Comparison of ENCODE assay signal across 1 cellular context in the genomic region with DNA sequence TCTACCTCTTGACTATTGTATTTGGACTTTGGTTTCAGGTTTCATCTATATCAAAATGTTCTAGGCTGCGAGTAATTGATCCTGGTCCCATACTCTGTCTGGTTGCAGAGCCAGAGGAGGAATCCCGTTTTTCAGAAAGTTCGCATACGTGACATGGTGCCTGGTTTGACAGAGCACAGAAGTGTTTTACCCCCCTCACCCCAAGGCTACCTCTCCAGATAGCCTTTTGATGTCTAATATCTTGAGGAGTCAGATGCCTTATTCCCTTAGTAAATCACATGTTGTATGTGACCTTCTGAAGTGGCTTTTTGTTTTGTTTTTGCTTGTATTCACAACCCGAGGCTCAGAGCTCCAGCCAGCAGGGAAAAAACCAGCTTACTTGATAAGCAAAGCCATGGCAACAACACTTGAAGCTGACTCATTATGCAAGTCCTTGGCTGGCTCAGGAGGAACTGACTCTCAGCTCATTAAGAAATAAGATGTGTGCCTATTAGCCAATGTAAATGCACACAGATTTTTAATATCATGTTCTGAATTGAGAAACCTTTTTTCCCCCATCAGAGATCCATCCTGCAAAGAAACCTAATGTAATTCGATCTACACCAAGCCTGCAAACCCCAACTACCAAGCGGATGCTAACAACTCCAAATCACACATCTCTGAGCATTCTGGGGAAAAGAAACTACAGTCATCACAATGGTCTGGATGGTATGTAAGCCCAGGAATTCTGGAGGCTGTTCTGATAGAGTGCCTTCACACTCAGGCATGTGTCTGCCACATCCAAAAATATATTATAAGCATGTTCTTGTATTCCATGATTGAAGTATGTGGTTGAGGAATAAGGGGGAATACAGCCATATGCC.
TF ChIP-seq lines count a peak whose summit lies in the region.

No MANE protein-coding gene starts in this region.

TF ChIP-seq in GM23338, 12 proteins besides CTCF, POLR2A, EP300 and RAD21 (continued from another document):
- TF ChIP-seq, protein P1, sequence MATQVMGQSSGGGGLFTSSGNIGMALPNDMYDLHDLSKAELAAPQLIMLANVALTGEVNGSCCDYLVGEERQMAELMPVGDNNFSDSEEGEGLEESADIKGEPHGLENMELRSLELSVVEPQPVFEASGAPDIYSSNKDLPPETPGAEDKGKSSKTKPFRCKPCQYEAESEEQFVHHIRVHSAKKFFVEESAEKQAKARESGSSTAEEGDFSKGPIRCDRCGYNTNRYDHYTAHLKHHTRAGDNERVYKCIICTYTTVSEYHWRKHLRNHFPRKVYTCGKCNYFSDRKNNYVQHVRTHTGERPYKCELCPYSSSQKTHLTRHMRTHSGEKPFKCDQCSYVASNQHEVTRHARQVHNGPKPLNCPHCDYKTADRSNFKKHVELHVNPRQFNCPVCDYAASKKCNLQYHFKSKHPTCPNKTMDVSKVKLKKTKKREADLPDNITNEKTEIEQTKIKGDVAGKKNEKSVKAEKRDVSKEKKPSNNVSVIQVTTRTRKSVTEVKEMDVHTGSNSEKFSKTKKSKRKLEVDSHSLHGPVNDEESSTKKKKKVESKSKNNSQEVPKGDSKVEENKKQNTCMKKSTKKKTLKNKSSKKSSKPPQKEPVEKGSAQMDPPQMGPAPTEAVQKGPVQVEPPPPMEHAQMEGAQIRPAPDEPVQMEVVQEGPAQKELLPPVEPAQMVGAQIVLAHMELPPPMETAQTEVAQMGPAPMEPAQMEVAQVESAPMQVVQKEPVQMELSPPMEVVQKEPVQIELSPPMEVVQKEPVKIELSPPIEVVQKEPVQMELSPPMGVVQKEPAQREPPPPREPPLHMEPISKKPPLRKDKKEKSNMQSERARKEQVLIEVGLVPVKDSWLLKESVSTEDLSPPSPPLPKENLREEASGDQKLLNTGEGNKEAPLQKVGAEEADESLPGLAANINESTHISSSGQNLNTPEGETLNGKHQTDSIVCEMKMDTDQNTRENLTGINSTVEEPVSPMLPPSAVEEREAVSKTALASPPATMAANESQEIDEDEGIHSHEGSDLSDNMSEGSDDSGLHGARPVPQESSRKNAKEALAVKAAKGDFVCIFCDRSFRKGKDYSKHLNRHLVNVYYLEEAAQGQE (IDR thresholded peaks at IDR 0.05; ENCODE audit: unreplicated experiment): no peak
- TF ChIP-seq, protein P2, sequence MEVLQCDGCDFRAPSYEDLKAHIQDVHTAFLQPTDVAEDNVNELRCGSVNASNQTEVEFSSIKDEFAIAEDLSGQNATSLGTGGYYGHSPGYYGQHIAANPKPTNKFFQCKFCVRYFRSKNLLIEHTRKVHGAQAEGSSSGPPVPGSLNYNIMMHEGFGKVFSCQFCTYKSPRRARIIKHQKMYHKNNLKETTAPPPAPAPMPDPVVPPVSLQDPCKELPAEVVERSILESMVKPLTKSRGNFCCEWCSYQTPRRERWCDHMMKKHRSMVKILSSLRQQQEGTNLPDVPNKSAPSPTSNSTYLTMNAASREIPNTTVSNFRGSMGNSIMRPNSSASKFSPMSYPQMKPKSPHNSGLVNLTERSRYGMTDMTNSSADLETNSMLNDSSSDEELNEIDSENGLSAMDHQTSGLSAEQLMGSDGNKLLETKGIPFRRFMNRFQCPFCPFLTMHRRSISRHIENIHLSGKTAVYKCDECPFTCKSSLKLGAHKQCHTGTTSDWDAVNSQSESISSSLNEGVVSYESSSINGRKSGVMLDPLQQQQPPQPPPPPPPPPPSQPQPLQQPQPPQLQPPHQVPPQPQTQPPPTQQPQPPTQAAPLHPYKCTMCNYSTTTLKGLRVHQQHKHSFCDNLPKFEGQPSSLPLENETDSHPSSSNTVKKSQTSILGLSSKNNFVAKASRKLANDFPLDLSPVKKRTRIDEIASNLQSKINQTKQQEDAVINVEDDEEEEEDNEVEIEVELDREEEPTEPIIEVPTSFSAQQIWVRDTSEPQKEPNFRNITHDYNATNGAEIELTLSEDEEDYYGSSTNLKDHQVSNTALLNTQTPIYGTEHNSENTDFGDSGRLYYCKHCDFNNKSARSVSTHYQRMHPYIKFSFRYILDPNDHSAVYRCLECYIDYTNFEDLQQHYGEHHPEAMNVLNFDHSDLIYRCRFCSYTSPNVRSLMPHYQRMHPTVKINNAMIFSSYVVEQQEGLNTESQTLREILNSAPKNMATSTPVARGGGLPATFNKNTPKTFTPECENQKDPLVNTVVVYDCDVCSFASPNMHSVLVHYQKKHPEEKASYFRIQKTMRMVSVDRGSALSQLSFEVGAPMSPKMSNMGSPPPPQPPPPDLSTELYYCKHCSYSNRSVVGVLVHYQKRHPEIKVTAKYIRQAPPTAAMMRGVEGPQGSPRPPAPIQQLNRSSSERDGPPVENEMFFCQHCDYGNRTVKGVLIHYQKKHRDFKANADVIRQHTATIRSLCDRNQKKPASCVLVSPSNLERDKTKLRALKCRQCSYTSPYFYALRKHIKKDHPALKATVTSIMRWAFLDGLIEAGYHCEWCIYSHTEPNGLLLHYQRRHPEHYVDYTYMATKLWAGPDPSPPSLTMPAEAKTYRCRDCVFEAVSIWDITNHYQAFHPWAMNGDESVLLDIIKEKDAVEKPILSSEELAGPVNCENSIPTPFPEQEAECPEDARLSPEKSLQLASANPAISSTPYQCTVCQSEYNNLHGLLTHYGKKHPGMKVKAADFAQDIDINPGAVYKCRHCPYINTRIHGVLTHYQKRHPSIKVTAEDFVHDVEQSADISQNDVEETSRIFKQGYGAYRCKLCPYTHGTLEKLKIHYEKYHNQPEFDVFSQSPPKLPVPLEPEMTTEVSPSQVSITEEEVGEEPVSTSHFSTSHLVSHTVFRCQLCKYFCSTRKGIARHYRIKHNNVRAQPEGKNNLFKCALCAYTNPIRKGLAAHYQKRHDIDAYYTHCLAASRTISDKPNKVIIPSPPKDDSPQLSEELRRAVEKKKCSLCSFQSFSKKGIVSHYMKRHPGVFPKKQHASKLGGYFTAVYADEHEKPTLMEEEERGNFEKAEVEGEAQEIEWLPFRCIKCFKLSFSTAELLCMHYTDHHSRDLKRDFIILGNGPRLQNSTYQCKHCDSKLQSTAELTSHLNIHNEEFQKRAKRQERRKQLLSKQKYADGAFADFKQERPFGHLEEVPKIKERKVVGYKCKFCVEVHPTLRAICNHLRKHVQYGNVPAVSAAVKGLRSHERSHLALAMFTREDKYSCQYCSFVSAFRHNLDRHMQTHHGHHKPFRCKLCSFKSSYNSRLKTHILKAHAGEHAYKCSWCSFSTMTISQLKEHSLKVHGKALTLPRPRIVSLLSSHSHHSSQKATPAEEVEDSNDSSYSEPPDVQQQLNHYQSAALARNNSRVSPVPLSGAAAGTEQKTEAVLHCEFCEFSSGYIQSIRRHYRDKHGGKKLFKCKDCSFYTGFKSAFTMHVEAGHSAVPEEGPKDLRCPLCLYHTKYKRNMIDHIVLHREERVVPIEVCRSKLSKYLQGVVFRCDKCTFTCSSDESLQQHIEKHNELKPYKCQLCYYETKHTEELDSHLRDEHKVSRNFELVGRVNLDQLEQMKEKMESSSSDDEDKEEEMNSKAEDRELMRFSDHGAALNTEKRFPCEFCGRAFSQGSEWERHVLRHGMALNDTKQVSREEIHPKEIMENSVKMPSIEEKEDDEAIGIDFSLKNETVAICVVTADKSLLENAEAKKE (CRISPR knock-in tag; IDR thresholded peaks at IDR 0.05): no peak
- TF ChIP-seq JUNB (IDR thresholded peaks at IDR 0.05; ENCODE audit: unreplicated experiment) (no peak), CREB1 (CRISPR knock-in tag; IDR thresholded peaks at IDR 0.05; ENCODE audit: low read depth) (no peak), NANOG (IDR thresholded peaks at IDR 0.05; ENCODE audit: borderline replicate concordance) (no peak), POLR2AphosphoS5 (IDR thresholded peaks at IDR 0.05; ENCODE audit: low read depth) (no peak)
- TF ChIP-seq, protein P3, sequence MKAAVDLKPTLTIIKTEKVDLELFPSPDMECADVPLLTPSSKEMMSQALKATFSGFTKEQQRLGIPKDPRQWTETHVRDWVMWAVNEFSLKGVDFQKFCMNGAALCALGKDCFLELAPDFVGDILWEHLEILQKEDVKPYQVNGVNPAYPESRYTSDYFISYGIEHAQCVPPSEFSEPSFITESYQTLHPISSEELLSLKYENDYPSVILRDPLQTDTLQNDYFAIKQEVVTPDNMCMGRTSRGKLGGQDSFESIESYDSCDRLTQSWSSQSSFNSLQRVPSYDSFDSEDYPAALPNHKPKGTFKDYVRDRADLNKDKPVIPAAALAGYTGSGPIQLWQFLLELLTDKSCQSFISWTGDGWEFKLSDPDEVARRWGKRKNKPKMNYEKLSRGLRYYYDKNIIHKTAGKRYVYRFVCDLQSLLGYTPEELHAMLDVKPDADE (IDR thresholded peaks at IDR 0.05): no peak
